ENCODE assay signal across 1 cellular context in genomic region chr11:35134403-35135126, GRCh38.
TF ChIP-seq lines count a peak whose summit lies in the region.

No MANE protein-coding gene starts in this region.

TF ChIP-seq in GM12878, 131 proteins besides CTCF, POLR2A, EP300 and RAD21:
- TF ChIP-seq JUNB (IDR thresholded peaks at IDR 0.05), result 0 out of 2 replicates have a peak, but pooled peaks have one; percentile 3
- TF ChIP-seq MTA3 (IDR thresholded peaks at IDR 0.05; ENCODE audit: borderline replicate concordance, low read length), result 0 out of 2 replicates have a peak, but pooled peaks have one; percentile 6
- no peak for TF ChIP-seq MLLT1 (IDR thresholded peaks at IDR 0.05)
